ENCODE assay signal across 8 cellular contexts in genomic region chr7:128939861-128940410, GRCh38. TPM values are rescaled to one million over a fixed set of nuclear protein-coding genes. Genes with fewer than 3 reads are reported as not detected.
A peak's percentile ranks its signal among the peaks of the same experiment; 100 is the strongest.
DNase-seq lines count a peak whose midpoint lies in the region; ATAC-seq and TF ChIP-seq lines count a peak whose summit lies in the region.

No MANE protein-coding gene starts in this region.

- peak; percentile 69 to 80 for DNase-seq in AML-193 (lab: John Stamatoyannopoulos, UW)
- no peak for DNase-seq in colonic mucosa
- DNase-seq in NCI-H2196 (lab: John Stamatoyannopoulos, UW; ENCODE audit: unreplicated experiment): no peak
- DNase-seq in GOT3 (lab: John Stamatoyannopoulos, UW): no peak
- no peak for DNase-seq in NCI-H2081 treated with DMSO at 0.1 percent for 48 hours (lab: John Stamatoyannopoulos, UW)
- no peak for DNase-seq in ovary

- TF ChIP-seq POLR2A in ovary (IDR thresholded peaks at IDR 0.05): no peak

- ATAC-seq in GM18909 (IDR thresholded peaks at IDR 0.05; ENCODE audit: poor library complexity, unreplicated experiment) (peak; percentile 22), HG03196 (IDR thresholded peaks at IDR 0.05; ENCODE audit: unreplicated experiment) (peak; percentile 2)

- H3K36me3 ChIP-seq in colonic mucosa (no peaks in the 10 kb centered on the region), ovary (no peaks in the 10 kb centered on the region)

- H3K9ac ChIP-seq in colonic mucosa (ENCODE audit: low read depth in 2 of 2, low read length in 2 of 2): no peak overlapping the region

- H3K4me1 ChIP-seq in colonic mucosa (peaks cover 3% of the 10 kb centered on the region), ovary (ENCODE audit: insufficient read depth) (no peaks in the 10 kb centered on the region)

- 72 to 78% (median 73%) methylated on average over 18 of the region's 18 CpGs for WGBS in ovary, 3 donors

- H3K27ac ChIP-seq in colonic mucosa (peak overlapping the region; percentile 55), ovary (no peak overlapping the region)

- no peaks in the 10 kb centered on the region for H3K27me3 ChIP-seq in colonic mucosa
- H3K27me3 ChIP-seq in ovary: no peaks in the 10 kb centered on the region

- no peak for TF ChIP-seq CTCF in colonic mucosa (IDR thresholded peaks at IDR 0.05)
- no peak for TF ChIP-seq CTCF in ovary (IDR thresholded peaks at IDR 0.05)

- H3K4me3 ChIP-seq in colonic mucosa: peak overlapping the region; percentile 11
- H3K4me3 ChIP-seq in ovary: no peak overlapping the region

- intact Hi-C loops in colonic mucosa (cut with DNase I) (no loop called here), ovary (cut with DNase I) (no loop called here)

- TF ChIP-seq EP300 in ovary (IDR thresholded peaks at IDR 0.05): no peak

- H3K9me3 ChIP-seq in colonic mucosa: no peaks in the 10 kb centered on the region
- H3K9me3 ChIP-seq in ovary: no peaks in the 10 kb centered on the region

RNA-seq across cellular contexts. Expression of gene IRF5, which starts 2.2 kb away (rescaled TPM):
- total RNA-seq in colonic mucosa (1 to 10 TPM; 5.0 to 9.7 TPM), ovary (1 to 10 TPM; 2.2 to 6.5 (median 3.1) TPM)
- 1 to 10 TPM; 2.1 to 2.2 TPM for polyA plus RNA-seq in ovary

RNA-seq across cellular contexts. Expression of gene KCP, which starts 29.4 kb away (rescaled TPM):
- total RNA-seq in colonic mucosa (1 to 10 TPM in 1 of 2 donors, under 1 TPM in 1; 0.64 to 1.1 TPM), ovary (1 to 10 TPM in 1 of 7 donors, under 1 TPM in 3, not detected in 3; 0.15 to 1.8 (median 0.21) TPM)
- under 1 TPM in 1 of 2 donors, not detected in 1; 0.05 TPM for polyA plus RNA-seq in ovary

Comparison
In these comparisons a context has a peak if more than half of its experiments do, and no peak if none do; other contexts are left out.
1. DNase-seq: peak in AML-193 (2 of 2); none in colonic mucosa (single experiment), NCI-H2196 (single experiment), GOT3 (single experiment), NCI-H2081 treated with DMSO at 0.1 percent for 48 hours (single experiment) and ovary (0 of 5).